In the genomic region with DNA sequence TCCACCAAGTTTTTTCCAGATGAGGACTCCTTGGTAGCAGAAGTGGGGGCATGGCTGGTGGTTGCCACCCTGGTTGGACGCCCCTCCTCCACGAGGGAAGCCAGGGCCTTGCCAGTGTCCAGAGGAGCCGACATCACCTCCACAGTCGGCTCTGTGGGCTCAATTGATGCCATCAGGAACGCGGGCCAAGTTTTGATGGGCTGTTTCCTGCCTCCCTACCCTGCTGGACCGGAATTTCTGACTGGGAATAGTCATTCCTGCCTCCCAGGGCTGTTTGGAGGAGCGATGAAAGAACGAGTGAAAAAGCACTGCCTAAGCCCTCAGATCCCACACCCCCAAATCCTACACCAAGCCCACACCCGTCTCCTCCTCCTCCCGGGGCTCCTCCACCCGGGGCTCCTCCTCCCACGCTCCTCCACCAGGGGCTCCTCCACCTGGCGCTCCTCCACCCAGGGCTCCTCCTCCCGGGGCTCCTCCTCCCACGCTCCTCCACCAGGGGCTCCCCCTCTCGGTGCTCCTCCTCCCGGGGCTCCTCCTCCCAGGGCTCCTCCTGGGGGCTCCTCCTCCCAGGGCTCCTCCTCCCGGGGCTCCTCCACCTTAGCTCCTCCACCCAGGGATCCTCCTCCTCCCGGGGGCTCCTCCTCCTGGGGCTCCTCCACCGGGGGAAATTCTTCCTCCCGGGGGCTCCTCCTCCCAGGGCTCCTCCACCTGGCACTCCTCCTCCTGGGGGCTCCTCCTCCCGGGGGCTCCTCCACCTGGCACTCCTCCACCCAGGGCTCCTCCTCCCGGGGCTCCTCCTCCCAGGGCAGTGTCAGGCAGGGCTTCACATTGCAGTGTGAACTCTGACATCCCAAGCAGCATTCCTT, we compare ENCODE assay signal across 1 cellular context.
TF ChIP-seq lines count a peak whose summit lies in the region.

No MANE protein-coding gene starts in this region.

TF ChIP-seq in GM12878, 131 proteins besides CTCF, POLR2A, EP300 and RAD21 (continued from another document):
- TF ChIP-seq, protein P1, sequence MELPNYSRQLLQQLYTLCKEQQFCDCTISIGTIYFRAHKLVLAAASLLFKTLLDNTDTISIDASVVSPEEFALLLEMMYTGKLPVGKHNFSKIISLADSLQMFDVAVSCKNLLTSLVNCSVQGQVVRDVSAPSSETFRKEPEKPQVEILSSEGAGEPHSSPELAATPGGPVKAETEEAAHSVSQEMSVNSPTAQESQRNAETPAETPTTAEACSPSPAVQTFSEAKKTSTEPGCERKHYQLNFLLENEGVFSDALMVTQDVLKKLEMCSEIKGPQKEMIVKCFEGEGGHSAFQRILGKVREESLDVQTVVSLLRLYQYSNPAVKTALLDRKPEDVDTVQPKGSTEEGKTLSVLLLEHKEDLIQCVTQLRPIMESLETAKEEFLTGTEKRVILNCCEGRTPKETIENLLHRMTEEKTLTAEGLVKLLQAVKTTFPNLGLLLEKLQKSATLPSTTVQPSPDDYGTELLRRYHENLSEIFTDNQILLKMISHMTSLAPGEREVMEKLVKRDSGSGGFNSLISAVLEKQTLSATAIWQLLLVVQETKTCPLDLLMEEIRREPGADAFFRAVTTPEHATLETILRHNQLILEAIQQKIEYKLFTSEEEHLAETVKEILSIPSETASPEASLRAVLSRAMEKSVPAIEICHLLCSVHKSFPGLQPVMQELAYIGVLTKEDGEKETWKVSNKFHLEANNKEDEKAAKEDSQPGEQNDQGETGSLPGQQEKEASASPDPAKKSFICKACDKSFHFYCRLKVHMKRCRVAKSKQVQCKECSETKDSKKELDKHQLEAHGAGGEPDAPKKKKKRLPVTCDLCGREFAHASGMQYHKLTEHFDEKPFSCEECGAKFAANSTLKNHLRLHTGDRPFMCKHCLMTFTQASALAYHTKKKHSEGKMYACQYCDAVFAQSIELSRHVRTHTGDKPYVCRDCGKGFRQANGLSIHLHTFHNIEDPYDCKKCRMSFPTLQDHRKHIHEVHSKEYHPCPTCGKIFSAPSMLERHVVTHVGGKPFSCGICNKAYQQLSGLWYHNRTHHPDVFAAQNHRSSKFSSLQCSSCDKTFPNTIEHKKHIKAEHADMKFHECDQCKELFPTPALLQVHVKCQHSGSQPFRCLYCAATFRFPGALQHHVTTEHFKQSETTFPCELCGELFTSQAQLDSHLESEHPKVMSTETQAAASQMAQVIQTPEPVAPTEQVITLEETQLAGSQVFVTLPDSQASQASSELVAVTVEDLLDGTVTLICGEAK (IDR thresholded peaks at IDR 0.05; ENCODE audit: borderline replicate concordance) = no peak
- TF ChIP-seq EED (IDR thresholded peaks at IDR 0.05; ENCODE audit: low read depth) = no peak
- no peak for TF ChIP-seq JUNB (IDR thresholded peaks at IDR 0.05)
- no peak for TF ChIP-seq CHD4 (IDR thresholded peaks at IDR 0.05)
